8 cellular contexts compared by ENCODE assay signal in genomic region chr9:33044162-33044673, GRCh38. TPM values are rescaled to one million over a fixed set of nuclear protein-coding genes. Genes with fewer than 3 reads are reported as not detected.
DNase-seq lines count a peak whose midpoint lies in the region; ATAC-seq and TF ChIP-seq lines count a peak whose summit lies in the region.

No MANE protein-coding gene starts in this region.

- H3K27ac Mint-ChIP-seq in endothelial cell (ENCODE audit: unreplicated experiment): peak overlapping the region; percentile 91

- H3K4me3 ChIP-seq in BLaER1: peak overlapping the region; percentile 70

- no peak for TF ChIP-seq CTCF in endothelial cell (IDR thresholded peaks at IDR 0.05; ENCODE audit: unreplicated experiment)

- peak overlapping the region; percentile 78 for H3K4me2 ChIP-seq in BLaER1

- peaks cover 4% of the 10 kb centered on the region for H3K4me1 Mint-ChIP-seq in endothelial cell (ENCODE audit: unreplicated experiment)

- H3K27me3 Mint-ChIP-seq in endothelial cell (ENCODE audit: unreplicated experiment): peaks cover 3% of the 10 kb centered on the region

- H3K36me3 Mint-ChIP-seq in endothelial cell (ENCODE audit: low read depth, unreplicated experiment): peaks cover 23% of the 10 kb centered on the region

- H3K9me3 ChIP-seq in BLaER1: no peaks in the 10 kb centered on the region

- peaks cover 15% of the 10 kb centered on the region for H4K20me1 ChIP-seq in BLaER1

- H3K9ac ChIP-seq in BLaER1: peak overlapping the region; percentile 70

- no peaks in the 10 kb centered on the region for H3K9me3 Mint-ChIP-seq in endothelial cell (ENCODE audit: unreplicated experiment)

- H3K27ac ChIP-seq in BLaER1: peak overlapping the region; percentile 56

- ATAC-seq in HG03460 (IDR thresholded peaks at IDR 0.05; ENCODE audit: unreplicated experiment): peak; percentile 83

- DNase-seq in GM19240 (ENCODE audit: insufficient read length, low spot score) (peak; percentile 33), NCI-H82 (lab: John Stamatoyannopoulos, UW) (peak; percentile 90), activated T-cell treated with anti-CD3 and anti-CD28 coated beads for 1 hour (ENCODE audit: low read depth) (peak; percentile 27), endothelial cell (ENCODE audit: low spot score) (peak; percentile 80), mesenteric fat pad (ENCODE audit: low spot score) (peak; percentile 94)
- DNase-seq in stimulated activated CD8-positive, alpha-beta memory T cell treated with anti-CD3 and anti-CD28 coated beads, Interleukin-15, amount 100 ng/mL, for 24 hours (ENCODE audit: low read depth): peak; percentile 23

- peaks cover 16% of the 10 kb centered on the region for H3K4me1 ChIP-seq in BLaER1

- peak overlapping the region; percentile 90 for H3K4me3 Mint-ChIP-seq in endothelial cell (ENCODE audit: unreplicated experiment)

- H3K27me3 ChIP-seq in BLaER1: no peaks in the 10 kb centered on the region

- H3K36me3 ChIP-seq in BLaER1: peaks cover 61% of the 10 kb centered on the region

RNA-seq across cellular contexts. Expression of gene DNAJA1, which starts 19.1 kb away (rescaled TPM):
- total RNA-seq in endothelial cell (ENCODE audit: unreplicated experiment) (120 TPM), mesenteric fat pad (112 TPM)

RNA-seq across cellular contexts. Expression of gene SMU1, which starts 32.3 kb away (rescaled TPM):
- total RNA-seq in endothelial cell (ENCODE audit: unreplicated experiment): 23.7 TPM
- 17.6 TPM for total RNA-seq in mesenteric fat pad

RNA-seq across cellular contexts. Expression of gene APTX, which starts 42.8 kb away (rescaled TPM):
- total RNA-seq in endothelial cell (ENCODE audit: unreplicated experiment) (26.9 TPM), mesenteric fat pad (17.6 TPM)

Comparison
In these comparisons a context has a peak if more than half of its experiments do, and no peak if none do; other contexts are left out.
1. Peak in every context shown above with its lines: DNase-seq, ATAC-seq, H3K4me3 ChIP-seq and H3K27ac ChIP-seq.
2. DNase-seq: peak in every context shown above with its lines; median percentile 94 in mesenteric fat pad; 90 in NCI-H82; 80 in endothelial cell; 33 in GM19240; 27 in activated T-cell treated with anti-CD3 and anti-CD28 coated beads for 1 hour; 23 in stimulated activated CD8-positive, alpha-beta memory T cell treated with anti-CD3 and anti-CD28 coated beads, Interleukin-15, amount 100 ng/mL, for 24 hours.